ENCODE assay signal across 8 cellular contexts in the genomic region with DNA sequence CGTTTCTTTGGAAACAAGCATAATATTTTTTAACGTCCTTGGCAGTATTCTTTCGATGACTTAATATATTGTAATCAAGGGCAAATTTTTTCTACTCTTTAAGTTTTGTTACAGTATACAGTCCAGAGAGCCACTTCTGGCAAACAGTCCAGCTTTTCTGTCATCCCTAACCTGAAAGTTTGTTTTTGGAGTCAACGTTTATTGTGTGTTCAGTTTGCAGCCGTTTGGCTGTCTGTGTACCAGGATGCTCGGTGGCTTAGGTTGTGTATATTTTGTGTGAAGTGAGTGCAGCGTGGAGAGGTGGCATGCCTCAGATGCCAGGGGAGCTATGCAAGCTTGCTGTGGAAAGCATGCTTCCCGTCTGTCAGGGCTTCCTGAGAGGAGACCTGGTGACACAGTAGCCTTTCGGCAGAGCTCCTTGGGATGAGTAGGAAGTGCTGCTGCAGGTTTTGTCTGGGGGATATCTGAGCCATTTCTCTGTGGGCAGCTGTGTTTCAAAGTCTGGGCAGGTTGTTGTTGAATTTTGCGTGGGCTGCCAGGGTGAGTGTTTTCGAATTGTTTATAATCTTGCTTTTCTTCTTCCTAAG.
DNase-seq lines count a peak whose midpoint lies in the region; ATAC-seq and TF ChIP-seq lines count a peak whose summit lies in the region.

No MANE protein-coding gene starts in this region.

- no peak for TF ChIP-seq CTCF in WERI-Rb-1 (IDR thresholded peaks at IDR 0.05; ENCODE audit: low read depth, low read length)

- peak overlapping the region in 1 of 2 donors; percentile 62 for H3K9ac ChIP-seq in stomach smooth muscle (ENCODE audit: low read length in 2 of 2)

- H3K4me1 ChIP-seq in stomach smooth muscle (ENCODE audit: control insufficient read depth, insufficient read depth, low read length), result peaks cover 43% of the 10 kb centered on the region

- H3K9me3 ChIP-seq in stomach smooth muscle (ENCODE audit: control insufficient read depth in 2 of 2, low read length in 2 of 2), result no peaks in the 10 kb centered on the region
- no peaks in the 10 kb centered on the region for H3K9me3 ChIP-seq in WERI-Rb-1 (ENCODE audit: severe bottlenecking)

- H3K36me3 ChIP-seq in stomach smooth muscle (ENCODE audit: control insufficient read depth in 2 of 2, insufficient read depth in 2 of 2, low read length in 2 of 2), result no peaks in the 10 kb centered on the region
- peaks cover 23% of the 10 kb centered on the region for H3K36me3 ChIP-seq in WERI-Rb-1

- peak overlapping the region; percentile 14 to 58 for H3K4me3 ChIP-seq in stomach smooth muscle (ENCODE audit: low read length in 2 of 2)
- no peak overlapping the region for H3K4me3 ChIP-seq in WERI-Rb-1 (ENCODE audit: low read depth, low read length)

- DNase-seq in HCEC 1CT (peak; percentile 69), dedifferentiated amniotic fluid mesenchymal stem cell (ENCODE audit: extremely low spot score) (peak; percentile 74), kidney glomerular epithelial cell (lab: John Stamatoyannopoulos, UW) (peak; percentile 40), WERI-Rb-1 (no peak), NCI-H1092 treated with DMSO at 0.1 percent for 48 hours (lab: John Stamatoyannopoulos, UW) (no peak)

- H3K27me3 ChIP-seq in stomach smooth muscle (ENCODE audit: control insufficient read depth in 1 of 2, insufficient read depth in 2 of 2, low read length in 2 of 2), result no peaks in the 10 kb centered on the region
- no peaks in the 10 kb centered on the region for H3K27me3 ChIP-seq in WERI-Rb-1 (ENCODE audit: insufficient read depth, low read depth, severe bottlenecking)

- peak overlapping the region; percentile 72 for H3K27ac ChIP-seq in stomach smooth muscle (ENCODE audit: low read length)
- H3K27ac ChIP-seq in WERI-Rb-1, result no peak overlapping the region

- ATAC-seq in GM21576 (IDR thresholded peaks at IDR 0.05; ENCODE audit: unreplicated experiment) (no peak), HG03439 (IDR thresholded peaks at IDR 0.05; ENCODE audit: unreplicated experiment) (no peak)

Comparison
In these comparisons a context has a peak if more than half of its experiments do, and no peak if none do; other contexts are left out.
1. DNase-seq: peak in HCEC 1CT (single experiment), dedifferentiated amniotic fluid mesenchymal stem cell (single experiment) and kidney glomerular epithelial cell (single experiment); none in WERI-Rb-1 (single experiment) and NCI-H1092 treated with DMSO at 0.1 percent for 48 hours (single experiment).